In genomic region chr9:38039090-38039906, GRCh38 we compare ENCODE assay signal across 12 cellular contexts. TPM values are rescaled to one million over a fixed set of nuclear protein-coding genes. Genes with fewer than 3 reads are reported as not detected.
A peak's percentile ranks its signal among the peaks of the same experiment; 100 is the strongest.
DNase-seq lines count a peak whose midpoint lies in the region; ATAC-seq and TF ChIP-seq lines count a peak whose summit lies in the region.
"Had no signal": no experiment of that assay in that cellular context is flagged by ENCODE, and none has a peak within 500 bp of the region (broad histone marks: within the 10 kb centered on the region; RNA-seq: fewer than 3 reads in every experiment).

No MANE protein-coding gene starts in this region.

- H3K27me3 ChIP-seq in HCT116 (ENCODE audit: insufficient read depth, low read length) (no peaks in the 10 kb centered on the region), spleen (replicated peaks in 1 of 7) (no peaks in the 10 kb centered on the region)

- H4K20me1 ChIP-seq in HCT116 (ENCODE audit: insufficient read depth): no peaks in the 10 kb centered on the region

- peak overlapping the region; percentile 43 for H3K9ac ChIP-seq in HCT116 (ENCODE audit: low read length)

- H3K9me3 ChIP-seq in HCT116 (ENCODE audit: control insufficient read depth in 1 of 2, insufficient read depth in 1 of 2, low read depth in 1 of 2, low read length in 2 of 2): no peaks in the 10 kb centered on the region
- H3K9me3 ChIP-seq in spleen: no peaks in the 10 kb centered on the region

- peak; percentile 68 for ATAC-seq in HCT116
- no peak for ATAC-seq in activated naive CD8-positive, alpha-beta T cell treated with anti-CD3 and anti-CD28 coated beads, Interleukin-2, amount 50 U/mL, for 24 hours
- ATAC-seq: activated CD4-positive, CD25-positive, alpha-beta regulatory T cell treated with anti-CD3 and anti-CD28 coated beads, Interleukin-2, amount 50 U/mL, for 24 hours had no signal

- H3K36me3 Mint-ChIP-seq in glutamatergic neuron (ENCODE audit: unreplicated experiment): peaks cover 4% of the 10 kb centered on the region
- H3K36me3 Mint-ChIP-seq in activated naive CD8-positive, alpha-beta T cell treated with anti-CD3 and anti-CD28 coated beads, Interleukin-2, amount 50 U/mL, for 24 hours (ENCODE audit: low read depth): no peaks in the 10 kb centered on the region
- no peaks in the 10 kb centered on the region for H3K36me3 Mint-ChIP-seq in activated CD4-positive, alpha-beta memory T cell treated with anti-CD3 and anti-CD28 coated beads for 36 hours
- H3K36me3 Mint-ChIP-seq: activated naive CD8-positive, alpha-beta T cell had no signal

- H3K27ac Mint-ChIP-seq in glutamatergic neuron (ENCODE audit: unreplicated experiment): peak overlapping the region; percentile 46
- no peak overlapping the region for H3K27ac Mint-ChIP-seq in activated naive CD8-positive, alpha-beta T cell treated with anti-CD3 and anti-CD28 coated beads, Interleukin-2, amount 50 U/mL, for 24 hours
- no peak overlapping the region for H3K27ac Mint-ChIP-seq in activated CD4-positive, alpha-beta memory T cell treated with anti-CD3 and anti-CD28 coated beads for 36 hours
- H3K27ac Mint-ChIP-seq: activated naive CD8-positive, alpha-beta T cell had no signal

- H3K36me3 ChIP-seq in HCT116 (ENCODE audit: control insufficient read depth in 1 of 2, insufficient read depth in 2 of 2, low read length in 2 of 2) (no peaks in the 10 kb centered on the region), spleen (no peaks in the 10 kb centered on the region)

- peaks cover 18% of the 10 kb centered on the region for H3K27me3 Mint-ChIP-seq in glutamatergic neuron (ENCODE audit: unreplicated experiment)
- H3K27me3 Mint-ChIP-seq in activated naive CD8-positive, alpha-beta T cell treated with anti-CD3 and anti-CD28 coated beads, Interleukin-2, amount 50 U/mL, for 24 hours: peaks cover 2% of the 10 kb centered on the region
- H3K27me3 Mint-ChIP-seq in activated CD4-positive, alpha-beta memory T cell treated with anti-CD3 and anti-CD28 coated beads for 36 hours: no peaks in the 10 kb centered on the region
- H3K27me3 Mint-ChIP-seq: activated naive CD8-positive, alpha-beta T cell had no signal

- peak; percentile 15 for TF ChIP-seq RAD21 in HCT116 (IDR thresholded peaks at IDR 0.05; ENCODE audit: low read depth)

- no peak overlapping the region for H2AFZ ChIP-seq in HCT116 (ENCODE audit: low read depth, low read length, poor library complexity, severe bottlenecking)

- CTCF ChIA-PET in HCT116 (lab: Charles Lee): no interaction called here
- CTCF ChIA-PET in activated CD4-positive, alpha-beta memory T cell treated with anti-CD3 and anti-CD28 coated beads for 36 hours (lab: Charles Lee): no interaction called here

- H3K4me2 ChIP-seq in HCT116 (ENCODE audit: low read length): peak overlapping the region; percentile 73

- H3K9me2 ChIP-seq in HCT116 (ENCODE audit: insufficient read depth): no peaks in the 10 kb centered on the region

- TF ChIP-seq CTCF in HCT116 (IDR thresholded peaks at IDR 0.05 in 2 of 3, conservative IDR thresholded peaks at IDR 0.05 in 1 of 3; ENCODE audit: borderline replicate concordance in 1 of 3, insufficient read depth in 1 of 3, low read depth in 2 of 3, low read length in 2 of 3): no peak
- no peak for TF ChIP-seq CTCF in glutamatergic neuron (IDR thresholded peaks at IDR 0.05; ENCODE audit: partially characterized antibody, unreplicated experiment)
- TF ChIP-seq CTCF in spleen (IDR thresholded peaks at IDR 0.05 in 8 of 11, conservative IDR thresholded peaks at IDR 0.05 in 3 of 11): no peak

- peaks cover 95% of the 10 kb centered on the region for H3K79me2 ChIP-seq in HCT116 (ENCODE audit: insufficient read depth, low read length)

- peak overlapping the region in 1 of 2 experiments; percentile 12; a peak in 1 of 4 replicates for H3K4me3 ChIP-seq in HCT116 (replicated peaks in 1 of 2; ENCODE audit: low read depth in 1 of 2, low read length in 2 of 2)
- no peak overlapping the region for H3K4me3 ChIP-seq in spleen

- no peak overlapping the region for H3K4me3 Mint-ChIP-seq in glutamatergic neuron (ENCODE audit: unreplicated experiment)
- no peak overlapping the region for H3K4me3 Mint-ChIP-seq in activated naive CD8-positive, alpha-beta T cell treated with anti-CD3 and anti-CD28 coated beads, Interleukin-2, amount 50 U/mL, for 24 hours
- no peak overlapping the region for H3K4me3 Mint-ChIP-seq in activated CD4-positive, alpha-beta memory T cell treated with anti-CD3 and anti-CD28 coated beads for 36 hours
- H3K4me3 Mint-ChIP-seq: activated naive CD8-positive, alpha-beta T cell had no signal

- POLR2A ChIA-PET in HCT116 (lab: Charles Lee): no interaction called here
- POLR2A ChIA-PET in activated CD4-positive, alpha-beta memory T cell treated with anti-CD3 and anti-CD28 coated beads for 36 hours (lab: Charles Lee): no interaction called here

- WGBS in spleen, 5 donors: 49 to 61% (median 53%) methylated on average over 14 to 16 of the region's 16 CpGs

- TF ChIP-seq POLR2A in HCT116 (IDR thresholded peaks at IDR 0.05; ENCODE audit: borderline replicate concordance, extremely low read depth, insufficient read depth, insufficient read length): no peak
- TF ChIP-seq POLR2A in spleen (IDR thresholded peaks at IDR 0.05): no peak

- peaks cover 4% of the 10 kb centered on the region for H3K9me3 Mint-ChIP-seq in glutamatergic neuron (ENCODE audit: unreplicated experiment)
- no peaks in the 10 kb centered on the region for H3K9me3 Mint-ChIP-seq in activated naive CD8-positive, alpha-beta T cell treated with anti-CD3 and anti-CD28 coated beads, Interleukin-2, amount 50 U/mL, for 24 hours
- no peaks in the 10 kb centered on the region for H3K9me3 Mint-ChIP-seq in activated CD4-positive, alpha-beta memory T cell treated with anti-CD3 and anti-CD28 coated beads for 36 hours

- BruUV-seq in HCT116 (replicated peaks; lab: Mats Ljungman, UMichigan): no TSS peak

- peak; percentile 42 for DNase-seq in HCT116 (ENCODE audit: low read depth, low spot score)
- DNase-seq in SW480 (ENCODE audit: low spot score): peak; percentile 87
- DNase-seq in glutamatergic neuron: no peak
- no peak for DNase-seq in spleen
- DNase-seq in SIG-M5 treated with dmso at 0.1 percent for 504 hours (lab: John Stamatoyannopoulos, UW; ENCODE audit: unreplicated experiment): no peak
- no peak for DNase-seq in activated naive CD8-positive, alpha-beta T cell treated with anti-CD3 and anti-CD28 coated beads, Interleukin-2, amount 50 U/mL, for 24 hours
- DNase-seq in activated CD4-positive, alpha-beta T cell treated with anti-CD3 and anti-CD28 coated beads, Interleukin-2, amount 50 U/mL, for 48 hours: no peak
- DNase-seq in activated CD4-positive, alpha-beta memory T cell treated with anti-CD3 and anti-CD28 coated beads for 36 hours: no peak
- DNase-seq: NCI-H526 had no signal

- H3K27ac ChIP-seq in HCT116 (ENCODE audit: low read depth, low read length) (peak overlapping the region; percentile 50), spleen (peak overlapping the region in 6 of 8 donors; percentile 26 to 60 (median 36))
- H3K27ac ChIP-seq: HL-60 had no signal

- intact Hi-C loops in HCT116 (cut with micrococcal nuclease): loop anchor here (5.0 kb wide), 1 partner anchor 87 kb away; no protein-coding TSS in a partner anchor
- intact Hi-C loops in spleen (cut with DNase I; ENCODE audit: low total_unique reads): no loop called here
- intact Hi-C loops in activated CD4-positive, alpha-beta memory T cell treated with anti-CD3 and anti-CD28 coated beads for 36 hours (cut with micrococcal nuclease): no loop called here

- RAD21 ChIA-PET in HCT116 (lab: Charles Lee; ENCODE audit: low non-redundant PET in 1 of 2, low total read pairs in 2 of 2, uncharacterized antibody in 2 of 2, unreplicated experiment in 2 of 2): no interaction called here

- H3K4me1 ChIP-seq in HCT116 (ENCODE audit: control insufficient read depth in 1 of 2, insufficient read depth in 2 of 2, low read length in 2 of 2) (peaks cover 56 to 91% of the 10 kb centered on the region in 2 experiments), spleen (peaks cover 10 to 55% (median 29%) of the 10 kb centered on the region in 6 donors)

- H3K4me1 Mint-ChIP-seq in glutamatergic neuron (ENCODE audit: low read depth, unreplicated experiment): peaks cover 32% of the 10 kb centered on the region
- peaks cover 6% of the 10 kb centered on the region for H3K4me1 Mint-ChIP-seq in activated naive CD8-positive, alpha-beta T cell treated with anti-CD3 and anti-CD28 coated beads, Interleukin-2, amount 50 U/mL, for 24 hours
- H3K4me1 Mint-ChIP-seq in activated CD4-positive, alpha-beta memory T cell treated with anti-CD3 and anti-CD28 coated beads for 36 hours (ENCODE audit: low read depth): peaks cover 2% of the 10 kb centered on the region

TF ChIP-seq in HCT116, 20 proteins besides CTCF, POLR2A, EP300 and RAD21 (continues in another document):
- TF ChIP-seq, protein P1, sequence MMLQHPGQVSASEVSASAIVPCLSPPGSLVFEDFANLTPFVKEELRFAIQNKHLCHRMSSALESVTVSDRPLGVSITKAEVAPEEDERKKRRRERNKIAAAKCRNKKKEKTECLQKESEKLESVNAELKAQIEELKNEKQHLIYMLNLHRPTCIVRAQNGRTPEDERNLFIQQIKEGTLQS (IDR thresholded peaks at IDR 0.05): no peak
- no peak for TF ChIP-seq ZFX (IDR thresholded peaks at IDR 0.05)
- TF ChIP-seq ZBTB33 (IDR thresholded peaks at IDR 0.05; ENCODE audit: extremely low read depth, insufficient replicate concordance, low read length): no peak
- no peak for TF ChIP-seq YY1 (IDR thresholded peaks at IDR 0.05; ENCODE audit: extremely low read depth, insufficient replicate concordance, low read depth, low read length)
- TF ChIP-seq SP1 (IDR thresholded peaks at IDR 0.05; ENCODE audit: low read depth): peak; percentile 58; the same call in 1 of the 2 replicates
- TF ChIP-seq ZNF274 (IDR thresholded peaks at IDR 0.05; ENCODE audit: low read depth, low read length): no peak

RNA-seq across cellular contexts. Expression of gene SHB, which starts 29.7 kb away (rescaled TPM):
- total RNA-seq in HCT116 (2021; ENCODE audit: unreplicated experiment) (28.7 TPM), glutamatergic neuron (ENCODE audit: unreplicated experiment) (31.7 TPM), spleen (10 to 100 TPM in 3 of 7 donors, 1 to 10 TPM in 4; 5.3 to 20.5 (median 8.5) TPM)
- 27.3 and 30.7 TPM in 2 replicates for polyA plus RNA-seq in HCT116 (2012)
- polyA plus RNA-seq in spleen: 1 to 10 TPM; 1.2 to 4.4 (median 1.7) TPM
- 1 to 10 TPM; 1.1 to 1.2 TPM for total RNA-seq in activated CD4-positive, alpha-beta memory T cell treated with anti-CD3 and anti-CD28 coated beads for 36 hours

Comparison
In these comparisons a context has a peak if more than half of its experiments do, and no peak if none do; other contexts are left out.
1. DNase-seq: peak in HCT116 (single experiment) and SW480 (single experiment); none in glutamatergic neuron (single experiment), spleen (single experiment), SIG-M5 treated with dmso at 0.1 percent for 504 hours (single experiment), activated naive CD8-positive, alpha-beta T cell treated with anti-CD3 and anti-CD28 coated beads, Interleukin-2, amount 50 U/mL, for 24 hours (single experiment), activated CD4-positive, alpha-beta T cell treated with anti-CD3 and anti-CD28 coated beads, Interleukin-2, amount 50 U/mL, for 48 hours (0 of 2) and activated CD4-positive, alpha-beta memory T cell treated with anti-CD3 and anti-CD28 coated beads for 36 hours (single experiment).